Comparison of ENCODE assay signal across 8 cellular contexts in genomic region chr16:81446318-81447275, GRCh38. TPM values are rescaled to one million over a fixed set of nuclear protein-coding genes. Genes with fewer than 3 reads are reported as not detected.
DNase-seq lines count a peak whose midpoint lies in the region; ATAC-seq and TF ChIP-seq lines count a peak whose summit lies in the region.

No MANE protein-coding gene starts in this region.

- intact Hi-C loops in dendritic cell treated with granulocyte-macrophage colony-stimulating factor and Interleukin-4, amounts not matched to agents 40 ng/mL and 50 ng/mL, for 4 days (cut with micrococcal nuclease), result loop anchor here (2.0 to 5.0 kb wide), 3 partner anchors 14 to 76 kb away; no protein-coding TSS in a partner anchor
- intact Hi-C loops in mucosa of descending colon (cut with DNase I, micrococcal nuclease), result no loop called here
- intact Hi-C loops in uterus (cut with DNase I; ENCODE audit: low total_unique reads), result no loop called here

- no peak for TF ChIP-seq POLR2A in uterus (IDR thresholded peaks at IDR 0.05)

- peaks cover 48% of the 10 kb centered on the region for H3K36me3 Mint-ChIP-seq in dendritic cell treated with granulocyte-macrophage colony-stimulating factor and Interleukin-4, amounts not matched to agents 40 ng/mL and 50 ng/mL, for 4 days (ENCODE audit: low read depth)

- H3K9me3 ChIP-seq in mucosa of descending colon (no peaks in the 10 kb centered on the region), uterus (no peaks in the 10 kb centered on the region)

- H3K36me3 ChIP-seq in mucosa of descending colon (ENCODE audit: low read depth) (no peaks in the 10 kb centered on the region), uterus (no peaks in the 10 kb centered on the region)

- H3K4me3 ChIP-seq in mucosa of descending colon (peak overlapping the region; percentile 39), uterus (peak overlapping the region; percentile 59 to 89)

- no peaks in the 10 kb centered on the region for H3K27me3 ChIP-seq in uterus

- peaks cover 77% of the 10 kb centered on the region for H3K4me1 Mint-ChIP-seq in dendritic cell treated with granulocyte-macrophage colony-stimulating factor and Interleukin-4, amounts not matched to agents 40 ng/mL and 50 ng/mL, for 4 days (ENCODE audit: low read depth)

- H3K9me3 Mint-ChIP-seq in dendritic cell treated with granulocyte-macrophage colony-stimulating factor and Interleukin-4, amounts not matched to agents 40 ng/mL and 50 ng/mL, for 4 days, result no peaks in the 10 kb centered on the region

- peaks cover 9% of the 10 kb centered on the region for H3K27me3 Mint-ChIP-seq in dendritic cell treated with granulocyte-macrophage colony-stimulating factor and Interleukin-4, amounts not matched to agents 40 ng/mL and 50 ng/mL, for 4 days

- TF ChIP-seq CTCF in mucosa of descending colon (IDR thresholded peaks at IDR 0.05) (no peak), uterus (IDR thresholded peaks at IDR 0.05) (no peak)

- H3K27ac Mint-ChIP-seq in dendritic cell treated with granulocyte-macrophage colony-stimulating factor and Interleukin-4, amounts not matched to agents 40 ng/mL and 50 ng/mL, for 4 days, result peak overlapping the region; percentile 90

- DNase-seq in NCI-H748 (lab: John Stamatoyannopoulos, UW; ENCODE audit: unreplicated experiment), result peak; percentile 31
- DNase-seq in NCI-H748 treated with DMSO at 0.1 percent for 48 hours (lab: John Stamatoyannopoulos, UW), result no peak
- DNase-seq in mucosa of descending colon, result peak; percentile 64 to 75 (median 74)
- peak in 1 of 2 donors; percentile 43 for DNase-seq in uterus
- DNase-seq in inferior parietal cortex (ENCODE audit: extremely low spot score), result no peak

- H3K27ac ChIP-seq in uterus, result peak overlapping the region; percentile 68 to 93

- H3K4me1 ChIP-seq in mucosa of descending colon (ENCODE audit: low read depth) (peaks cover 46% of the 10 kb centered on the region), uterus (no peaks in the 10 kb centered on the region)

- ATAC-seq in mucosa of descending colon (peak; percentile 6), GM18909 (IDR thresholded peaks at IDR 0.05; ENCODE audit: poor library complexity, unreplicated experiment) (no peak)

- peak overlapping the region; percentile 100 for H3K4me3 Mint-ChIP-seq in dendritic cell treated with granulocyte-macrophage colony-stimulating factor and Interleukin-4, amounts not matched to agents 40 ng/mL and 50 ng/mL, for 4 days

TF ChIP-seq in PFSK-1, 5 proteins besides CTCF, POLR2A, EP300 and RAD21:
- TF ChIP-seq FOXP2 (optimal IDR thresholded peaks at IDR 0.05; ENCODE audit: borderline replicate concordance, extremely low read depth, extremely low read length, insufficient read depth) (no peak), SIN3A (IDR thresholded peaks at IDR 0.05; ENCODE audit: borderline replicate concordance, insufficient read depth, low read length) (peak; percentile 52; the same call in 1 of the 2 replicates), REST (IDR thresholded peaks at IDR 0.05; ENCODE audit: insufficient read depth in 1 of 2, low read depth in 2 of 2, low read length in 2 of 2) (no peak), POLR2AphosphoS5 (IDR thresholded peaks at IDR 0.05; ENCODE audit: low read depth, low read length) (no peak), TAF1 (IDR thresholded peaks at IDR 0.05; ENCODE audit: borderline replicate concordance, insufficient read depth, low read length) (no peak)
TF ChIP-seq in PFSK-1: peak in this region for 1.

RNA-seq across cellular contexts. Expression of gene CMIP, which starts 2.0 kb away (rescaled TPM):
- 49.6 TPM for polyA plus RNA-seq in PFSK-1 (2012; ENCODE audit: insufficient read length, low read depth)
- 100 to 1,000 TPM in 1 of 3 donors, 10 to 100 TPM in 2; 73.3 to 127 (median 79.8) TPM for total RNA-seq in mucosa of descending colon
- total RNA-seq in uterus, result 100 to 1,000 TPM in 1 of 4 donors, 10 to 100 TPM in 3; 16.7 to 104 (median 43.6) TPM

Comparison
In these comparisons a context has a peak if more than half of its experiments do, and no peak if none do; other contexts are left out.
1. DNase-seq: peak in NCI-H748 (single experiment) and mucosa of descending colon (3 of 3); none in NCI-H748 treated with DMSO at 0.1 percent for 48 hours (single experiment) and inferior parietal cortex (single experiment).